In the genomic region with DNA sequence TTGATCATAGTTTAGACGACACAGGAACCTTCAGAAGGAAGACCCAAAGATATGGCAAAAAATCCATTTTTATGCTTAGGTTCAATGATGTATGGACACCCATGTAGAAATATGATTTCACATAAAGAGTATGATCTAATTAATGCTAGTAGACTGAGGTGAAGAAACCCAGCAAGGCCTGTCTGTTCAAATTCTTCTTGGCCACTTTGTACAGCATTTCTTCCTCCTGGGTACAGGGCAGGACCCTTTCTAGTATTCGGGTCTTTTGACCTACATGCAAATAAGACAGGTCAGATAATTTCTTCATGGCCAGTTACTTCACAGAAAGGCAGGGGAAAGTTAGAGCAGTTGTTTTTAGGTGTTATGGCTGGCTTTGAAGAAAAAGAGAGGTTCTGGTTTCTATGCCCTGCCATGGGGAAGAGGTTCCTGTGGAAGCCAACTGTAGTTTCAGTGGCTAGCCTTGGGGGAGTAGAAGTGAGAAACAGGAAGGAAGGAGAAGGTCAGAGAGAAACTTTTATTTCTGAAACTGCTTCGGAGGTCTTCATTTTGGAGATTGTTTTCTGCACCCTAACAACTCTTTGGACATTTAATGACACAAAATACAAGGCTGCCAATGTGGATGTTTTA, we compare ENCODE assay signal across 17 cellular contexts.
DNase-seq lines count a peak whose midpoint lies in the region; ATAC-seq and TF ChIP-seq lines count a peak whose summit lies in the region.
"Had no signal": no experiment of that assay in that cellular context is flagged by ENCODE, and none has a peak within 500 bp of the region (broad histone marks: within the 10 kb centered on the region; RNA-seq: fewer than 3 reads in every experiment).

No MANE protein-coding gene starts in this region.

- H3K36me3 ChIP-seq in esophagus muscularis mucosa, result no peaks in the 10 kb centered on the region
- H3K36me3 ChIP-seq: stomach, uterus had no signal

- peak overlapping the region in 1 of 2 donors; percentile 65 for H3K27ac Mint-ChIP-seq in natural killer cell treated with Interleukin-12 subunit alpha and Interleukin-12 subunit beta and Interleukin-15 and Interleukin-18, amount 100 ng/mL, for 72 hours
- no peak overlapping the region for H3K27ac Mint-ChIP-seq in natural killer cell

- WGBS in esophagus muscularis mucosa, result 81% methylated on average over 3 of the region's 3 CpGs

- H3K4me1 Mint-ChIP-seq in natural killer cell treated with Interleukin-12 subunit alpha and Interleukin-12 subunit beta and Interleukin-15 and Interleukin-18, amount 100 ng/mL, for 72 hours (ENCODE audit: low read depth in 2 of 2), result peaks cover 4 to 11% of the 10 kb centered on the region in 2 donors
- peaks cover 5 to 11% of the 10 kb centered on the region in 2 donors for H3K4me1 Mint-ChIP-seq in natural killer cell

- H3K27ac ChIP-seq in esophagus muscularis mucosa (replicated peaks in 1 of 4), result no peak overlapping the region
- H3K27ac ChIP-seq: body of pancreas, parathyroid adenoma, stomach, uterus had no signal

- no peaks in the 10 kb centered on the region for H3K9me3 Mint-ChIP-seq in natural killer cell treated with Interleukin-12 subunit alpha and Interleukin-12 subunit beta and Interleukin-15 and Interleukin-18, amount 100 ng/mL, for 72 hours
- H3K9me3 Mint-ChIP-seq in natural killer cell, result no peaks in the 10 kb centered on the region

- peaks cover 0 to 18% (median 0%) of the 10 kb centered on the region in 4 donors for H3K4me1 ChIP-seq in esophagus muscularis mucosa
- H3K4me1 ChIP-seq: body of pancreas, parathyroid adenoma, uterus had no signal

- H3K36me3 Mint-ChIP-seq in natural killer cell treated with Interleukin-12 subunit alpha and Interleukin-12 subunit beta and Interleukin-15 and Interleukin-18, amount 100 ng/mL, for 72 hours, result no peaks in the 10 kb centered on the region
- no peaks in the 10 kb centered on the region for H3K36me3 Mint-ChIP-seq in natural killer cell

- no peak for TF ChIP-seq EP300 in esophagus muscularis mucosa (IDR thresholded peaks at IDR 0.05)

- TF ChIP-seq POLR2A in esophagus muscularis mucosa (IDR thresholded peaks at IDR 0.05; ENCODE audit: low read depth), result no peak

- peak overlapping the region; percentile 65 for H3K4me3 Mint-ChIP-seq in natural killer cell treated with Interleukin-12 subunit alpha and Interleukin-12 subunit beta and Interleukin-15 and Interleukin-18, amount 100 ng/mL, for 72 hours
- no peak overlapping the region for H3K4me3 Mint-ChIP-seq in natural killer cell

- no peaks in the 10 kb centered on the region for H3K9me3 ChIP-seq in esophagus muscularis mucosa
- H3K9me3 ChIP-seq: body of pancreas, stomach, uterus had no signal

- intact Hi-C loops in natural killer cell (cut with micrococcal nuclease) (no loop called here), esophagus muscularis mucosa (cut with DNase I) (no loop called here)

- H3K27me3 ChIP-seq in esophagus muscularis mucosa, result no peaks in the 10 kb centered on the region
- H3K27me3 ChIP-seq: body of pancreas, stomach, uterus had no signal

- ATAC-seq in natural killer cell treated with Interleukin-12 subunit alpha and Interleukin-12 subunit beta and Interleukin-15 and Interleukin-18, amount 100 ng/mL, for 72 hours, result peak; percentile 64 to 68
- no peak for ATAC-seq in natural killer cell
- ATAC-seq in HG03432 (IDR thresholded peaks at IDR 0.05; ENCODE audit: unreplicated experiment), result peak; percentile 47
- ATAC-seq: body of pancreas, K562 had no signal

- no peak overlapping the region for H3K4me3 ChIP-seq in esophagus muscularis mucosa
- H3K4me3 ChIP-seq: body of pancreas, K562, stomach, uterus had no signal

- TF ChIP-seq CTCF in natural killer cell (IDR thresholded peaks at IDR 0.05), result no peak
- no peak for TF ChIP-seq CTCF in esophagus muscularis mucosa (IDR thresholded peaks at IDR 0.05)

- H3K27me3 Mint-ChIP-seq in natural killer cell treated with Interleukin-12 subunit alpha and Interleukin-12 subunit beta and Interleukin-15 and Interleukin-18, amount 100 ng/mL, for 72 hours, result no peaks in the 10 kb centered on the region
- no peaks in the 10 kb centered on the region for H3K27me3 Mint-ChIP-seq in natural killer cell (ENCODE audit: low read depth in 2 of 2)

- DNase-seq in natural killer cell treated with Interleukin-12 subunit alpha and Interleukin-12 subunit beta and Interleukin-15 and Interleukin-18, amount 100 ng/mL, for 72 hours (ENCODE audit: low spot score), result no peak
- no peak for DNase-seq in natural killer cell
- peak; percentile 42 for DNase-seq in SKM-1 (lab: John Stamatoyannopoulos, UW; ENCODE audit: unreplicated experiment)
- no peak for DNase-seq in NCI-H1694 treated with DMSO at 0.1 percent for 48 hours (lab: John Stamatoyannopoulos, UW)
- no peak for DNase-seq in NCI-H187 (lab: John Stamatoyannopoulos, UW)
- no peak for DNase-seq in esophagus muscularis mucosa (ENCODE audit: extremely low spot score)
- no peak for DNase-seq in NCI-H128 (lab: John Stamatoyannopoulos, UW; ENCODE audit: unreplicated experiment)
- DNase-seq: activated effector memory CD4-positive, alpha-beta T cell treated with Interleukin-2 at 50 U/mL for 16 hours; body of pancreas; NCI-H2029 treated with DMSO at 0.1 percent for 48 hours; NCI-H774; small intestine; stomach; uterus had no signal

Comparison
In these comparisons a context has a peak if more than half of its experiments do, and no peak if none do; other contexts are left out.
1. ATAC-seq: peak in natural killer cell treated with Interleukin-12 subunit alpha and Interleukin-12 subunit beta and Interleukin-15 and Interleukin-18, amount 100 ng/mL, for 72 hours (2 of 2) and HG03432 (single experiment); none in natural killer cell (0 of 3).